In genomic region chr1:197744979-197745378, GRCh38 we compare ENCODE assay signal across 25 cellular contexts. TPM values are rescaled to one million over a fixed set of nuclear protein-coding genes. Genes with fewer than 3 reads are reported as not detected.
DNase-seq lines count a peak whose midpoint lies in the region; ATAC-seq, FAIRE-seq and TF ChIP-seq lines count a peak whose summit lies in the region.
"Had no signal": no experiment of that assay in that cellular context is flagged by ENCODE, and none has a peak within 500 bp of the region (broad histone marks: within the 10 kb centered on the region; RNA-seq: fewer than 3 reads in every experiment).

No MANE protein-coding gene starts in this region.

- peaks cover 4 to 5% of the 10 kb centered on the region in 2 experiments for H3K4me1 Mint-ChIP-seq in H9

- H3K36me3 Mint-ChIP-seq in H9 (ENCODE audit: insufficient read depth in 1 of 3, low read depth in 3 of 3) = peaks cover 0 to 5% (median 0%) of the 10 kb centered on the region in 3 experiments; a peak in 2 of 7 replicates

- H2AFZ ChIP-seq in OCI-LY7 (ENCODE audit: low read length) = no peak overlapping the region
- no peak overlapping the region for H2AFZ ChIP-seq in mesenchymal stem cell (ENCODE audit: low read depth, low read length)
- no peak overlapping the region for H2AFZ ChIP-seq in H9 (ENCODE audit: low read length)

- H2BK120ac ChIP-seq in mesenchymal stem cell (ENCODE audit: low read depth, low read length) (no peak overlapping the region), H9 (ENCODE audit: low read depth, low read length, poor library complexity, severe bottlenecking) (no peak overlapping the region)

- H3K14ac ChIP-seq in mesenchymal stem cell (ENCODE audit: low read length in 2 of 2) (no peak overlapping the region), H9 (ENCODE audit: insufficient read depth, low read length) (no peak overlapping the region)

- no peak for TF ChIP-seq POLR2A in GM12891 (IDR thresholded peaks at IDR 0.05; ENCODE audit: low read depth, low read length)
- no peak for TF ChIP-seq POLR2A in esophagus squamous epithelium (IDR thresholded peaks at IDR 0.05)

- H3K9me2 ChIP-seq in OCI-LY7 (ENCODE audit: insufficient read depth, low read length) = no peaks in the 10 kb centered on the region

- H3K18ac ChIP-seq in mesenchymal stem cell (ENCODE audit: low read depth in 1 of 2, low read length in 2 of 2) = no peak overlapping the region
- H3K18ac ChIP-seq in H9 (ENCODE audit: insufficient read length, low read depth, low read length) = no peak overlapping the region

- H3K9ac ChIP-seq in BLaER1 (no peak overlapping the region), mesenchymal stem cell (ENCODE audit: low read length) (no peak overlapping the region), H9 (ENCODE audit: extremely low read depth, insufficient read length, low read length) (no peak overlapping the region)
- H3K9ac ChIP-seq: KMS-11 had no signal

- H3T11ph ChIP-seq in H9 (ENCODE audit: low read length) = no peak overlapping the region

- H2BK20ac ChIP-seq in H9 (ENCODE audit: low read depth, low read length, poor library complexity, severe bottlenecking) = no peak overlapping the region

- no peak overlapping the region for H3K4me3 Mint-ChIP-seq in H9
- H3K4me3 Mint-ChIP-seq: CD14-positive monocyte, IgD-negative memory B cell had no signal

- H2AK5ac ChIP-seq in mesenchymal stem cell (ENCODE audit: low read length, severe bottlenecking) (no peak overlapping the region), H9 (ENCODE audit: insufficient read length, low read length) (no peak overlapping the region)

- H3K4me1 ChIP-seq in BLaER1 (peaks cover 11% of the 10 kb centered on the region), OCI-LY7 (ENCODE audit: insufficient read depth, low read length, poor library complexity, severe bottlenecking) (peaks cover 9% of the 10 kb centered on the region), mesenchymal stem cell (ENCODE audit: control insufficient read depth, insufficient read depth, low read depth, low read length) (no peaks in the 10 kb centered on the region), esophagus squamous epithelium (no peaks in the 10 kb centered on the region), H9 (ENCODE audit: insufficient read depth, low read length) (no peaks in the 10 kb centered on the region; the same call in 1 of the 2 replicates)

- H3K4me2 ChIP-seq in BLaER1 (peak overlapping the region; percentile 50), OCI-LY7 (ENCODE audit: low read length) (peak overlapping the region; percentile 11; the same call in 1 of the 2 replicates), mesenchymal stem cell (ENCODE audit: low read length, poor library complexity, severe bottlenecking) (no peak overlapping the region), H9 (ENCODE audit: insufficient read depth, insufficient read length, low read length) (no peak overlapping the region)
- H3K4me2 ChIP-seq: A549, KMS-11 had no signal

- H3K9me3 ChIP-seq in BLaER1 (peaks cover 17% of the 10 kb centered on the region), OCI-LY7 (ENCODE audit: low read length) (0 out of 2 replicates have a peak, but pooled peaks cover 3% of the 10 kb centered on the region), mesenchymal stem cell (ENCODE audit: control insufficient read depth, low read length) (peaks cover 3% of the 10 kb centered on the region), esophagus squamous epithelium (no peaks in the 10 kb centered on the region), H9 (ENCODE audit: control insufficient read depth, low read depth, low read length) (no peaks in the 10 kb centered on the region)
- H3K9me3 ChIP-seq: A549 had no signal

- intact Hi-C loops in OCI-LY7 (cut with micrococcal nuclease; ENCODE audit: unreplicated experiment) = no loop called here
- intact Hi-C loops in esophagus squamous epithelium (cut with DNase I) = no loop called here

- ATAC-seq in HG03442 (IDR thresholded peaks at IDR 0.05; ENCODE audit: unreplicated experiment) = no peak
- ATAC-seq: A549, HCT116 had no signal

- TF ChIP-seq CTCF in OCI-LY7 (conservative IDR thresholded peaks at IDR 0.05; ENCODE audit: low read length) = no peak
- TF ChIP-seq CTCF in esophagus squamous epithelium (IDR thresholded peaks at IDR 0.05) = no peak
- no peak for TF ChIP-seq CTCF in H9 (conservative IDR thresholded peaks at IDR 0.05)

- FAIRE-seq in GM12891 (lab: Jason Lieb, UNC) = peak; percentile 45
- FAIRE-seq: A549, H1, RCC 7860 had no signal

- no peak overlapping the region for H3K27ac Mint-ChIP-seq in H9
- H3K27ac Mint-ChIP-seq: CD14-positive monocyte had no signal

- no peaks in the 10 kb centered on the region for H3K23me2 ChIP-seq in H9 (ENCODE audit: insufficient read length, low read depth, low read length, poor library complexity, severe bottlenecking)

- H3K4me3 ChIP-seq in BLaER1 (no peak overlapping the region), OCI-LY7 (ENCODE audit: low read depth, low read length, poor library complexity, severe bottlenecking) (no peak overlapping the region), mesenchymal stem cell (ENCODE audit: insufficient read depth in 1 of 2, low read depth in 1 of 2, low read length in 2 of 2) (no peak overlapping the region), esophagus squamous epithelium (no peak overlapping the region)
- H3K4me3 ChIP-seq: A549, SK-N-MC had no signal

- H3K27ac ChIP-seq in BLaER1 = peak overlapping the region; percentile 21; the same call in 1 of the 2 replicates
- H3K27ac ChIP-seq in OCI-LY7 (ENCODE audit: low read depth, low read length, poor library complexity, severe bottlenecking) = no peak overlapping the region
- H3K27ac ChIP-seq in mesenchymal stem cell (ENCODE audit: low read length, poor library complexity, severe bottlenecking) = no peak overlapping the region
- no peak overlapping the region for H3K27ac ChIP-seq in esophagus squamous epithelium
- H3K27ac ChIP-seq in H9 (ENCODE audit: insufficient read length, low read depth, low read length) = no peak overlapping the region
- H3K27ac ChIP-seq: A549, HL-60, KMS-11, SK-N-MC had no signal

- H2BK15ac ChIP-seq in mesenchymal stem cell (ENCODE audit: low read depth, poor library complexity, severe bottlenecking) (no peak overlapping the region), H9 (ENCODE audit: low read depth, low read length) (no peak overlapping the region)

- DNase-seq in GM12891 (ENCODE audit: insufficient read length, low spot score) = no peak
- peak; percentile 7 for DNase-seq in OCI-LY7 (ENCODE audit: low spot score)
- DNase-seq in mesenchymal stem cell = no peak
- no peak for DNase-seq in esophagus squamous epithelium (lab: John Stamatoyannopoulos, UW)
- DNase-seq in CD1c-positive myeloid dendritic cell (ENCODE audit: extremely low spot score) = no peak
- no peak for DNase-seq in H9
- DNase-seq: AML-193, Calu3, DND-41, NCI-H1092 treated with DMSO at 0.1 percent for 48 hours, NCI-H1436, NCI-H187, NCI-H526 treated with DMSO at 0.1 percent for 48 hours, SIG-M5 had no signal

- no peak overlapping the region for H3K56ac ChIP-seq in H9 (ENCODE audit: insufficient read length, low read depth, low read length)

- H2BK5ac ChIP-seq in mesenchymal stem cell (ENCODE audit: low read depth, low read length, poor library complexity, severe bottlenecking) (no peak overlapping the region), H9 (ENCODE audit: insufficient read length, low read length) (no peak overlapping the region)

- H3K27me3 ChIP-seq in BLaER1 = no peaks in the 10 kb centered on the region
- H3K27me3 ChIP-seq in mesenchymal stem cell (ENCODE audit: control insufficient read depth in 1 of 2, insufficient read depth in 1 of 2, low read length in 2 of 2) = no peaks in the 10 kb centered on the region
- no peaks in the 10 kb centered on the region for H3K27me3 ChIP-seq in esophagus squamous epithelium
- no peaks in the 10 kb centered on the region for H3K27me3 ChIP-seq in H9 (ENCODE audit: insufficient read depth, low read length)

- H2BK12ac ChIP-seq in mesenchymal stem cell (ENCODE audit: low read length in 2 of 2) (no peak overlapping the region), H9 (ENCODE audit: insufficient read length, low read depth, low read length) (no peak overlapping the region)

- H4K20me1 ChIP-seq in BLaER1 = no peaks in the 10 kb centered on the region
- no peaks in the 10 kb centered on the region for H4K20me1 ChIP-seq in OCI-LY7 (ENCODE audit: insufficient read depth, low read length)
- H4K20me1 ChIP-seq in H9 (ENCODE audit: control insufficient read depth, insufficient read depth, insufficient read length) = no peaks in the 10 kb centered on the region

- peaks cover 37% of the 10 kb centered on the region for H3K79me2 ChIP-seq in OCI-LY7 (ENCODE audit: insufficient read depth, low read depth, low read length)
- H3K79me2 ChIP-seq in H9 (ENCODE audit: insufficient read depth, low read length) = no peaks in the 10 kb centered on the region

- H3K27me3 Mint-ChIP-seq in H9 (ENCODE audit: low read depth) = no peaks in the 10 kb centered on the region
- H3K27me3 Mint-ChIP-seq: IgD-negative memory B cell had no signal

- CTCF ChIA-PET in OCI-LY7 (lab: Charles Lee; ENCODE audit: unreplicated experiment) = no interaction called here

- peaks cover 26% of the 10 kb centered on the region for H3K79me1 ChIP-seq in mesenchymal stem cell (replicated peaks; ENCODE audit: low read length, poor library complexity, severe bottlenecking)
- H3K79me1 ChIP-seq in H9 (ENCODE audit: insufficient read depth, low read depth, low read length, poor library complexity, severe bottlenecking) = no peaks in the 10 kb centered on the region

- no peak overlapping the region for H4K5ac ChIP-seq in H9 (ENCODE audit: insufficient read length, low read depth, low read length)

- no peak overlapping the region for H3K23ac ChIP-seq in mesenchymal stem cell (ENCODE audit: low read length in 2 of 2)
- H3K23ac ChIP-seq in H9 (ENCODE audit: insufficient read length, low read depth, low read length) = no peak overlapping the region

- H4K8ac ChIP-seq in mesenchymal stem cell (ENCODE audit: low read length) (no peak overlapping the region), H9 (replicated peaks; ENCODE audit: insufficient read length, low read depth, low read length) (no peak overlapping the region)

- 38% methylated on average over 1 of the region's 1 CpG for WGBS in mesenchymal stem cell
- 80 to 89% methylated on average over 1 of the region's 1 CpG for WGBS in esophagus squamous epithelium, 2 donors
- WGBS in H9 (ENCODE audit: extremely low coverage, insufficient read length, low lambda C conversion rate) = no CpG with 5 or more reads among the region's 1 CpG

- H3K36me3 ChIP-seq in BLaER1 (no peaks in the 10 kb centered on the region), OCI-LY7 (ENCODE audit: insufficient read depth, low read length) (0 out of 2 replicates have a peak, but pooled peaks cover 11% of the 10 kb centered on the region), mesenchymal stem cell (ENCODE audit: control insufficient read depth in 1 of 2, insufficient read depth in 2 of 2, low read depth in 1 of 2, low read length in 2 of 2) (no peaks in the 10 kb centered on the region), esophagus squamous epithelium (no peaks in the 10 kb centered on the region)

- 0 out of 5 replicates have a peak, but pooled peaks cover 0 to 2% of the 10 kb centered on the region in 2 experiments for H3K9me3 Mint-ChIP-seq in H9
- H3K9me3 Mint-ChIP-seq: IgD-negative memory B cell had no signal

- BruUV-seq in OCI-LY7 (replicated peaks; lab: Mats Ljungman, UMichigan) = no TSS peak

- POLR2A ChIA-PET in OCI-LY7 (lab: Charles Lee) = interaction anchor here (0.7 to 1.5 kb wide), 8 partner anchors 10 to 105 kb away, joined by 3 to 6 read pairs (median 3); no protein-coding TSS in a partner anchor

- H3K4ac ChIP-seq in mesenchymal stem cell (ENCODE audit: low read depth in 1 of 2, low read length in 2 of 2) (no peak overlapping the region), H9 (ENCODE audit: low read depth, low read length) (no peak overlapping the region)

- peak overlapping the region; percentile 27 for H4K91ac ChIP-seq in mesenchymal stem cell (ENCODE audit: low read length)
- no peak overlapping the region for H4K91ac ChIP-seq in H9 (ENCODE audit: insufficient read length, low read depth, low read length)

RNA-seq across cellular contexts. Expression of gene DENND1B, which starts 30.3 kb away (rescaled TPM):
- 1.2 TPM for polyA plus RNA-seq in GM12891 (2012; ENCODE audit: low read depth, missing spikeins)
- total RNA-seq in OCI-LY7 (2014; rRNA removed; shearing (Covaris generic)) = 11.4 and 17.4 TPM in 2 replicates
- 43.0 and 46.4 TPM in 2 replicates for total RNA-seq in OCI-LY7 (2022)
- polyA plus RNA-seq in mesenchymal stem cell (2013, experiment 1 of 2) = 3.0 TPM
- polyA plus RNA-seq in mesenchymal stem cell (2013, experiment 2 of 2) = 3.4 TPM
- total RNA-seq in esophagus squamous epithelium = 10 to 100 TPM; 13.6 to 25.5 (median 18.2) TPM
- 5.2 and 6.3 TPM in 2 replicates for total RNA-seq in H9 (2021)

Comparison
In these comparisons a context has a peak if more than half of its experiments do, and no peak if none do; other contexts are left out.
1. H3K4me2 ChIP-seq: peak in BLaER1 (single experiment) and OCI-LY7 (single experiment); none in mesenchymal stem cell (single experiment) and H9 (single experiment).